8 cellular contexts compared by ENCODE assay signal in genomic region chrX:49878834-49879655, GRCh38. TPM values are rescaled to one million over a fixed set of nuclear protein-coding genes. Genes with fewer than 3 reads are reported as not detected.
DNase-seq lines count a peak whose midpoint lies in the region; ATAC-seq and TF ChIP-seq lines count a peak whose summit lies in the region.

USP27X (plus strand) TSS chrX:49879484; CDS start chrX:49880308, 824 bp downstream.

- peak within 1 kb of the TSS; percentile 83 for H3K4me3 ChIP-seq in endodermal cell (ENCODE audit: low read length)

- no peaks in the 10 kb centered on the region for H3K4me1 ChIP-seq in endodermal cell (ENCODE audit: control insufficient read depth, insufficient read depth, low read length)

- H3K36me3 Mint-ChIP-seq in endodermal cell (ENCODE audit: low read depth) (peaks cover 5% of the 10 kb centered on the region), mesothelial cell of epicardium (peaks cover 10% of the 10 kb centered on the region)

- H3K27me3 Mint-ChIP-seq in endodermal cell (ENCODE audit: insufficient read depth), result peaks cover 7% of the 10 kb centered on the region
- no peaks in the 10 kb centered on the region for H3K27me3 Mint-ChIP-seq in mesothelial cell of epicardium (ENCODE audit: low read depth)

- H3K27ac ChIP-seq in endodermal cell (ENCODE audit: low read depth, low read length), result no peak within 1 kb of the TSS

- DNase-seq in COLO668 (lab: John Stamatoyannopoulos, UW; ENCODE audit: unreplicated experiment) (peak; percentile 58), HS-27A (ENCODE audit: low read depth) (peak; percentile 38), endodermal cell (peak; percentile 88), mesothelial cell of epicardium (ENCODE audit: low spot score in 2 of 2, unreplicated experiment in 2 of 2) (peak; percentile 56 to 75)
- DNase-seq in NK-92 treated with Interleukin-12 subunit alpha and Interleukin-12 subunit beta, amount 100 ng/mL, for 24 hours (lab: John Stamatoyannopoulos, UW), result peak; percentile 8
- DNase-seq in activated CD8-positive, alpha-beta memory T cell treated with anti-CD3 and anti-CD28 coated beads, Interleukin-2, amount 50 U/mL, for 1 hour (ENCODE audit: extremely low read depth), result peak; percentile 54
- peak; percentile 53 to 65 for DNase-seq in stimulated activated CD8-positive, alpha-beta memory T cell treated with anti-CD3 and anti-CD28 coated beads, Interleukin-15, amount 100 ng/mL, for 4 hours (ENCODE audit: low read depth in 2 of 2)

- no peaks in the 10 kb centered on the region for H3K36me3 ChIP-seq in endodermal cell (ENCODE audit: control insufficient read depth, insufficient read depth, low read length)

- H3K9ac ChIP-seq in endodermal cell (ENCODE audit: extremely low read depth, low read length, poor library complexity, severe bottlenecking), result peak within 1 kb of the TSS; percentile 41

- H3K4me1 Mint-ChIP-seq in endodermal cell, result no peaks in the 10 kb centered on the region
- peaks cover 29% of the 10 kb centered on the region for H3K4me1 Mint-ChIP-seq in mesothelial cell of epicardium

- peak; percentile 90 for ATAC-seq in GM19468 (IDR thresholded peaks at IDR 0.05; ENCODE audit: extremely low read depth, unreplicated experiment)

- peak within 1 kb of the TSS; percentile 67 for H3K4me3 Mint-ChIP-seq in endodermal cell
- peak within 1 kb of the TSS; percentile 80 for H3K4me3 Mint-ChIP-seq in mesothelial cell of epicardium

- WGBS in endodermal cell (ENCODE audit: insufficient coverage in 1 of 2, insufficient read length in 1 of 2), 2 experiments, result 0% methylated on average over 3 to 35 of the region's 60 CpGs

- peak within 1 kb of the TSS; percentile 80 for H3K27ac Mint-ChIP-seq in endodermal cell
- peak within 1 kb of the TSS; percentile 93 for H3K27ac Mint-ChIP-seq in mesothelial cell of epicardium

- H3K27me3 ChIP-seq in endodermal cell (ENCODE audit: control insufficient read depth, insufficient read depth, low read length, poor library complexity, severe bottlenecking), result no peaks in the 10 kb centered on the region

- H3K9me3 Mint-ChIP-seq in endodermal cell, result peaks cover 48% of the 10 kb centered on the region
- H3K9me3 Mint-ChIP-seq in mesothelial cell of epicardium, result peaks cover 13% of the 10 kb centered on the region

- H3K9me3 ChIP-seq in endodermal cell (ENCODE audit: control insufficient read depth, low read length), result no peaks in the 10 kb centered on the region

- TF ChIP-seq CTCF in endodermal cell (conservative IDR thresholded peaks at IDR 0.05), result peak; percentile 82
- peak; percentile 79 for TF ChIP-seq CTCF in mesothelial cell of epicardium (IDR thresholded peaks at IDR 0.05; ENCODE audit: unreplicated experiment)

RNA-seq across cellular contexts. Expression of gene USP27X, which starts in this region (rescaled TPM):
- total RNA-seq in endodermal cell, result 1 to 10 TPM; 7.1 to 8.2 TPM
- 8.4 TPM for polyA plus RNA-seq in endodermal cell (2013, experiment 1 of 2)
- polyA plus RNA-seq in endodermal cell (2013, experiment 2 of 2), result 6.7 TPM
- total RNA-seq in mesothelial cell of epicardium, result 16.6 to 17.2 TPM (median 16.7 TPM) in 3 replicates

Comparison
In these comparisons a context has a peak if more than half of its experiments do, and no peak if none do; other contexts are left out.
1. DNase-seq: peak in every context shown above with its lines; median percentile 88 in endodermal cell; 66 in mesothelial cell of epicardium; 59 in stimulated activated CD8-positive, alpha-beta memory T cell treated with anti-CD3 and anti-CD28 coated beads, Interleukin-15, amount 100 ng/mL, for 4 hours; 58 in COLO668; 54 in activated CD8-positive, alpha-beta memory T cell treated with anti-CD3 and anti-CD28 coated beads, Interleukin-2, amount 50 U/mL, for 1 hour; 38 in HS-27A; 8 in NK-92 treated with Interleukin-12 subunit alpha and Interleukin-12 subunit beta, amount 100 ng/mL, for 24 hours.